8 cellular contexts compared by ENCODE assay signal in genomic region chr2:39379643-39380524, GRCh38. TPM values are rescaled to one million over a fixed set of nuclear protein-coding genes. Genes with fewer than 3 reads are reported as not detected.
A peak's percentile ranks its signal among the peaks of the same experiment; 100 is the strongest.
DNase-seq lines count a peak whose midpoint lies in the region; ATAC-seq and TF ChIP-seq lines count a peak whose summit lies in the region.

No MANE protein-coding gene starts in this region.

- peaks cover 8% of the 10 kb centered on the region for H3K9me3 Mint-ChIP-seq in progenitor cell of endocrine pancreas (ENCODE audit: low read depth)

- no peak overlapping the region for H3K4me3 ChIP-seq in NB4 (ENCODE audit: low read depth, low read length)

- TF ChIP-seq CTCF in GM12874 (IDR thresholded peaks at IDR 0.05; ENCODE audit: insufficient read depth, low read depth, low read length) (peak; percentile 27; the same call in 1 of the 2 replicates), NB4 (IDR thresholded peaks at IDR 0.05; ENCODE audit: low read depth, low read length) (peak; percentile 35), progenitor cell of endocrine pancreas (IDR thresholded peaks at IDR 0.05; ENCODE audit: unreplicated experiment) (peak; percentile 68)

- no peaks in the 10 kb centered on the region for H3K9me3 ChIP-seq in T-helper 17 cell (ENCODE audit: control insufficient read depth, low read length, poor library complexity, severe bottlenecking)

- peak; percentile 83 for ATAC-seq in HG02623 (IDR thresholded peaks at IDR 0.05; ENCODE audit: unreplicated experiment)
- ATAC-seq in T-helper 17 cell: peak; percentile 61

- DNase-seq in A172 (ENCODE audit: low spot score) (peak; percentile 63), NB4 (ENCODE audit: low read depth) (peak; percentile 61), T-helper 17 cell (no peak), fibroblast of the conjunctiva (ENCODE audit: low read depth) (peak; percentile 73), progenitor cell of endocrine pancreas (ENCODE audit: low spot score, unreplicated experiment) (no peak), HuH-7.5 (ENCODE audit: low spot score) (no peak)

- H3K27me3 Mint-ChIP-seq in T-helper 17 cell: no peaks in the 10 kb centered on the region
- H3K27me3 Mint-ChIP-seq in progenitor cell of endocrine pancreas: no peaks in the 10 kb centered on the region

- H3K27ac Mint-ChIP-seq in T-helper 17 cell (no peak overlapping the region), progenitor cell of endocrine pancreas (no peak overlapping the region)

- H3K4me3 Mint-ChIP-seq in T-helper 17 cell: no peak overlapping the region
- no peak overlapping the region for H3K4me3 Mint-ChIP-seq in progenitor cell of endocrine pancreas (ENCODE audit: low read depth)

- H3K36me3 Mint-ChIP-seq in T-helper 17 cell (ENCODE audit: low read depth) (peaks cover 8% of the 10 kb centered on the region), progenitor cell of endocrine pancreas (ENCODE audit: insufficient read depth) (peaks cover 14% of the 10 kb centered on the region)

- H3K4me1 Mint-ChIP-seq in T-helper 17 cell: peaks cover 13% of the 10 kb centered on the region
- peaks cover 23% of the 10 kb centered on the region for H3K4me1 Mint-ChIP-seq in progenitor cell of endocrine pancreas (ENCODE audit: low read depth)

- TF ChIP-seq POLR2A in NB4 (IDR thresholded peaks at IDR 0.05; ENCODE audit: extremely low read depth, insufficient read length): no peak

RNA-seq across cellular contexts. Expression of gene MAP4K3, which starts 57.2 kb away (rescaled TPM):
- 29.1 and 32.7 TPM in 2 replicates for total RNA-seq in A172 (2014; rRNA removed; shearing (Covaris generic))
- 10 to 100 TPM; 18.8 to 19.7 TPM for total RNA-seq in T-helper 17 cell
- total RNA-seq in progenitor cell of endocrine pancreas: 60.0 and 63.6 TPM in 2 replicates

Comparison
In these comparisons a context has a peak if more than half of its experiments do, and no peak if none do; other contexts are left out.
1. DNase-seq: peak in A172 (single experiment), NB4 (single experiment) and fibroblast of the conjunctiva (single experiment); none in T-helper 17 cell (0 of 3), progenitor cell of endocrine pancreas (single experiment) and HuH-7.5 (single experiment).
2. Peak in every context shown above with its lines, with median percentiles within 50 percentile points of each other: CTCF ChIP-seq.